ENCODE assay signal across 10 cellular contexts in the genomic region with DNA sequence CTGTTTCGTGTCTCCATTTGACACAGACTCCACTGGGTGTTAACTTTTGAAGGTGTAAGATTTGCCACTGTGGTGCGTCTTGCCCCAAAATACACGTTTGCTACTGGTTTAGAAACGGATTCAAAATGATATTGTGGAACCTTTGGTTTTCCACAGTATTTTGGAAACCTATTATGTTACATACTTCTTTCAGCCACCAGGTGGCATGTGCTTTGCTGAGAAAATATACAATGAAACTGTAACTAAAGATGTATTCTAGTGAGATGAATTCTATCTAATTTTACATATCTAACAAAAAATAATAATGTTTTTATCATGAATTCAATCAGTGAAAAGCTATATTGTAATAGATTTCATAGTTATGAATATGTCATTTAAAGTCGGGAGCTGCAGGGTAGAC. TPM values are rescaled to one million over a fixed set of nuclear protein-coding genes. Genes with fewer than 3 reads are reported as not detected.
DNase-seq lines count a peak whose midpoint lies in the region; ATAC-seq and FAIRE-seq lines count a peak whose summit lies in the region.
"Had no signal": no experiment of that assay in that cellular context is flagged by ENCODE, and none has a peak within 500 bp of the region (broad histone marks: within the 10 kb centered on the region; RNA-seq: fewer than 3 reads in every experiment).

No MANE protein-coding gene starts in this region.

- no peak overlapping the region for H3K56ac ChIP-seq in mesendoderm (ENCODE audit: low read length)

- H2BK15ac ChIP-seq in mesendoderm (replicated peaks; ENCODE audit: low read depth) (no peak overlapping the region), neuronal stem cell (ENCODE audit: low read length) (no peak overlapping the region)

- H4K8ac ChIP-seq in mesendoderm (ENCODE audit: low read depth, low read length) (no peak overlapping the region), neuronal stem cell (ENCODE audit: low read depth, low read length) (no peak overlapping the region)

- no peaks in the 10 kb centered on the region for H3K9me3 Mint-ChIP-seq in activated naive CD4-positive, alpha-beta T cell treated with anti-CD3 and anti-CD28 coated beads, Interleukin-2, amount 50 U/mL, for 72 hours

- no peak overlapping the region for H2BK12ac ChIP-seq in neuronal stem cell (ENCODE audit: low read length)

- no peaks in the 10 kb centered on the region for H3K27me3 ChIP-seq in mesendoderm (ENCODE audit: insufficient read depth, low read length, poor library complexity)
- no peaks in the 10 kb centered on the region for H3K27me3 ChIP-seq in neuronal stem cell (ENCODE audit: control insufficient read depth in 3 of 3, insufficient read depth in 3 of 3, low read depth in 1 of 3, low read length in 3 of 3)
- no peaks in the 10 kb centered on the region for H3K27me3 ChIP-seq in small intestine (ENCODE audit: control insufficient read depth in 2 of 2, insufficient read depth in 2 of 2, low read length in 2 of 2)
- H3K27me3 ChIP-seq: gastroesophageal sphincter had no signal

- H2BK120ac ChIP-seq in mesendoderm (ENCODE audit: low read depth, low read length): no peak overlapping the region
- H2BK120ac ChIP-seq in neuronal stem cell (ENCODE audit: low read depth, low read length): no peak overlapping the region

- H3K4me2 ChIP-seq in mesendoderm (ENCODE audit: low read length): no peak overlapping the region
- no peak overlapping the region for H3K4me2 ChIP-seq in neuronal stem cell (ENCODE audit: insufficient read depth, low read length, poor library complexity, severe bottlenecking)

- ATAC-seq in HG03354 (IDR thresholded peaks at IDR 0.05; ENCODE audit: poor library complexity, severe bottlenecking, unreplicated experiment) (peak; percentile 67), GM21526 (IDR thresholded peaks at IDR 0.05; ENCODE audit: low FRiP score, unreplicated experiment) (no peak)
- ATAC-seq in activated naive CD4-positive, alpha-beta T cell treated with anti-CD3 and anti-CD28 coated beads, Interleukin-2, amount 50 U/mL, for 72 hours: no peak
- ATAC-seq: gastroesophageal sphincter had no signal

- FAIRE-seq in G401.6 (lab: Jason Lieb, UNC) (peak; percentile 85), small intestine (lab: Jason Lieb, UNC) (no peak)

- H2AFZ ChIP-seq in neuronal stem cell (ENCODE audit: low read length): no peak overlapping the region

- H3K9ac ChIP-seq in mesendoderm (ENCODE audit: low read length): no peak overlapping the region
- H3K9ac ChIP-seq in neuronal stem cell (ENCODE audit: low read depth, low read length, poor library complexity): no peak overlapping the region

- H3K4ac ChIP-seq in mesendoderm (ENCODE audit: low read depth, low read length): no peak overlapping the region
- no peak overlapping the region for H3K4ac ChIP-seq in neuronal stem cell (ENCODE audit: low read length)

- H3K27ac Mint-ChIP-seq in activated naive CD4-positive, alpha-beta T cell treated with anti-CD3 and anti-CD28 coated beads, Interleukin-2, amount 50 U/mL, for 72 hours: no peak overlapping the region

- H3K4me1 ChIP-seq in mesendoderm (ENCODE audit: control insufficient read depth, low read depth, low read length): no peaks in the 10 kb centered on the region
- no peaks in the 10 kb centered on the region for H3K4me1 ChIP-seq in neuronal stem cell (ENCODE audit: control insufficient read depth in 2 of 2, insufficient read depth in 1 of 2, low read depth in 1 of 2, low read length in 2 of 2)
- no peaks in the 10 kb centered on the region for H3K4me1 ChIP-seq in small intestine (ENCODE audit: control insufficient read depth in 2 of 2, insufficient read depth in 1 of 2, low read depth in 1 of 2, low read length in 1 of 2)
- H3K4me1 ChIP-seq: gastroesophageal sphincter had no signal

- no peak overlapping the region for H3K4me3 ChIP-seq in mesendoderm (ENCODE audit: low read length)
- no peak overlapping the region for H3K4me3 ChIP-seq in neuronal stem cell (ENCODE audit: low read length in 2 of 2)
- no peak overlapping the region for H3K4me3 ChIP-seq in small intestine (ENCODE audit: low read depth in 1 of 2, low read length in 2 of 2)
- H3K4me3 ChIP-seq: gastroesophageal sphincter had no signal

- H2AK5ac ChIP-seq in mesendoderm (ENCODE audit: low read length) (no peak overlapping the region), neuronal stem cell (ENCODE audit: low read depth, low read length) (no peak overlapping the region)

- H3K36me3 ChIP-seq in mesendoderm (ENCODE audit: control insufficient read depth, insufficient read depth, low read length) (no peaks in the 10 kb centered on the region), neuronal stem cell (replicated peaks in 1 of 2; ENCODE audit: control insufficient read depth in 2 of 2, insufficient read depth in 2 of 2, low read length in 2 of 2) (no peaks in the 10 kb centered on the region), small intestine (ENCODE audit: control insufficient read depth in 2 of 2, insufficient read depth in 2 of 2, low read length in 2 of 2) (no peaks in the 10 kb centered on the region)
- H3K36me3 ChIP-seq: gastroesophageal sphincter had no signal

- no CpG with 5 or more reads among the region's 5 CpGs for WGBS in mesendoderm (ENCODE audit: extremely low coverage, insufficient coverage, low lambda C conversion rate)
- WGBS in neuronal stem cell (ENCODE audit: extremely low coverage in 2 of 2, insufficient read length in 2 of 2, insufficient replicate concordance in 1 of 2), 2 donors: no CpG with 5 or more reads among the region's 5 CpGs
- WGBS in small intestine, 3 donors: 33 to 48% (median 39%) methylated on average over 5 of the region's 5 CpGs

- no peaks in the 10 kb centered on the region for H3K36me3 Mint-ChIP-seq in activated naive CD4-positive, alpha-beta T cell treated with anti-CD3 and anti-CD28 coated beads, Interleukin-2, amount 50 U/mL, for 72 hours

- H3K79me1 ChIP-seq in mesendoderm (ENCODE audit: low read length) (no peaks in the 10 kb centered on the region), neuronal stem cell (ENCODE audit: low read depth, low read length) (no peaks in the 10 kb centered on the region)

- H2BK5ac ChIP-seq in mesendoderm (ENCODE audit: low read length) (no peak overlapping the region), neuronal stem cell (ENCODE audit: low read length) (no peak overlapping the region)

- no peak overlapping the region for H3K14ac ChIP-seq in neuronal stem cell (ENCODE audit: low read length)

- no peak overlapping the region for H4K5ac ChIP-seq in mesendoderm (ENCODE audit: low read length)

- no peaks in the 10 kb centered on the region for H3K9me3 ChIP-seq in neuronal stem cell (replicated peaks in 1 of 2; ENCODE audit: control insufficient read depth in 2 of 2, insufficient read depth in 1 of 2, low read depth in 1 of 2, low read length in 2 of 2)
- no peaks in the 10 kb centered on the region for H3K9me3 ChIP-seq in small intestine (ENCODE audit: control insufficient read depth, low read depth)
- H3K9me3 ChIP-seq: gastroesophageal sphincter had no signal

- H3K79me2 ChIP-seq in mesendoderm (ENCODE audit: control insufficient read depth, insufficient read depth, low read length): no peaks in the 10 kb centered on the region

- H3K18ac ChIP-seq in mesendoderm (ENCODE audit: low read length) (no peak overlapping the region), neuronal stem cell (ENCODE audit: low read length) (no peak overlapping the region)

- H3K23ac ChIP-seq in mesendoderm (ENCODE audit: low read length) (no peak overlapping the region), neuronal stem cell (ENCODE audit: low read depth, low read length, poor library complexity) (no peak overlapping the region)

- no peak overlapping the region for H4K91ac ChIP-seq in neuronal stem cell (ENCODE audit: low read depth, low read length, poor library complexity)

- DNase-seq in astrocyte of the hippocampus (ENCODE audit: low read depth, low spot score): peak; percentile 14
- peak; percentile 18 for DNase-seq in mesendoderm
- DNase-seq in neuronal stem cell (ENCODE audit: low spot score): no peak
- no peak for DNase-seq in activated naive CD4-positive, alpha-beta T cell treated with anti-CD3 and anti-CD28 coated beads, Interleukin-2, amount 50 U/mL, for 72 hours (ENCODE audit: low spot score in 2 of 2)
- DNase-seq in small intestine: no peak
- DNase-seq: GOT3 had no signal

- no peak overlapping the region for H3K27ac ChIP-seq in mesendoderm (ENCODE audit: low read depth, low read length)
- H3K27ac ChIP-seq in neuronal stem cell (replicated peaks; ENCODE audit: low read length): no peak overlapping the region
- H3K27ac ChIP-seq in small intestine (ENCODE audit: low read depth in 1 of 2, low read length in 1 of 2): no peak overlapping the region
- H3K27ac ChIP-seq: gastroesophageal sphincter had no signal

RNA-seq across cellular contexts. Expression of a gene that starts 28.4 kb away (rescaled TPM):
- 3.3 TPM for polyA plus RNA-seq in mesendoderm (2013, experiment 1 of 2)
- polyA plus RNA-seq in mesendoderm (2013, experiment 2 of 2): 3.2 TPM
- 6.1 TPM for polyA plus RNA-seq in neuronal stem cell (2013, experiment 1 of 2)
- polyA plus RNA-seq in neuronal stem cell (2013, experiment 2 of 2): 6.2 TPM
- not detected for total RNA-seq in activated naive CD4-positive, alpha-beta T cell treated with anti-CD3 and anti-CD28 coated beads, Interleukin-2, amount 50 U/mL, for 72 hours
- under 1 TPM in 1 of 3 donors, not detected in 2; 0.12 TPM for polyA plus RNA-seq in small intestine

RNA-seq across cellular contexts. Expression of a gene that starts 56.2 kb away (rescaled TPM):
- polyA plus RNA-seq in mesendoderm (2013, experiment 1 of 2): not detected
- not detected for polyA plus RNA-seq in mesendoderm (2013, experiment 2 of 2)
- polyA plus RNA-seq in neuronal stem cell (2013, experiment 1 of 2): not detected
- polyA plus RNA-seq in neuronal stem cell (2013, experiment 2 of 2): not detected
- total RNA-seq in activated naive CD4-positive, alpha-beta T cell treated with anti-CD3 and anti-CD28 coated beads, Interleukin-2, amount 50 U/mL, for 72 hours: not detected
- polyA plus RNA-seq in small intestine: not detected
- total RNA-seq: gastroesophageal sphincter had no signal

Comparison
In these comparisons a context has a peak if more than half of its experiments do, and no peak if none do; other contexts are left out.
1. DNase-seq: peak in astrocyte of the hippocampus (single experiment) and mesendoderm (single experiment); none in neuronal stem cell (single experiment), activated naive CD4-positive, alpha-beta T cell treated with anti-CD3 and anti-CD28 coated beads, Interleukin-2, amount 50 U/mL, for 72 hours (0 of 2) and small intestine (single experiment).